Comparison of ENCODE assay signal across 32 cellular contexts in the genomic region with DNA sequence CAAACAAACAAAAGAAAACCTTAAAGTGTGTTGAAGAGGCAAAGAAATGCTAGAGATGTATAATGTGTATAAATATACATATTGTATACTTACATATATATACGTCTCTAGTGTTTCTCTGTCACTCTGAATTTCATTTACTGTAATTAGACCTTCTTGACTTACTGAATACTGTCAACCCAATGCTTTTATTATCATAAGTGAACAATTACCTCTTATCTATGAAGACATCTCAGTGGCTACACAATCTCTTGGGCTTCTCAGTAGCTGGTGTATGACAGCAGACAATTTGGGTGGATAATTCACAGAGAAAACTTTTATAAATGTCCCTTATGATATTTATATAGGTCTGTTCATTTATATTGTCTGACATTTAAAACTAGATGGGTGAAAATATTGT.
DNase-seq lines count a peak whose midpoint lies in the region; ATAC-seq and TF ChIP-seq lines count a peak whose summit lies in the region.
"Had no signal": no experiment of that assay in that cellular context is flagged by ENCODE, and none has a peak within 500 bp of the region (broad histone marks: within the 10 kb centered on the region; RNA-seq: fewer than 3 reads in every experiment).

No MANE protein-coding gene starts in this region.

- H3K36me3 ChIP-seq in neural cell (ENCODE audit: insufficient read depth, low read length) (no peaks in the 10 kb centered on the region), mesendoderm (ENCODE audit: control insufficient read depth, insufficient read depth, low read length) (no peaks in the 10 kb centered on the region)
- H3K36me3 ChIP-seq: BE2C; BLaER1; BLaER1 treated with 17β-estradiol and CSF1 and Interleukin-3, amounts not matched to agents 10 nM and 100 nM had no signal

- H4K20me1 ChIP-seq in neural cell (ENCODE audit: insufficient read depth): no peaks in the 10 kb centered on the region
- H4K20me1 ChIP-seq: BLaER1; BLaER1 treated with 17β-estradiol and CSF1 and Interleukin-3, amounts not matched to agents 10 nM and 100 nM had no signal

- no peak overlapping the region for H3K18ac ChIP-seq in mesendoderm (ENCODE audit: low read length)

- H4K5ac ChIP-seq in mesendoderm (ENCODE audit: low read length): no peak overlapping the region

- no peak overlapping the region for H3K4me2 ChIP-seq in neural cell (ENCODE audit: low read length)
- no peak overlapping the region for H3K4me2 ChIP-seq in mesendoderm (ENCODE audit: low read length)
- H3K4me2 ChIP-seq: A549; BLaER1; BLaER1 treated with 17β-estradiol and CSF1 and Interleukin-3, amounts not matched to agents 10 nM and 100 nM had no signal

- no peak overlapping the region for H3K56ac ChIP-seq in mesendoderm (ENCODE audit: low read length)

- no peaks in the 10 kb centered on the region for H3K79me1 ChIP-seq in mesendoderm (ENCODE audit: low read length)

- WGBS in mesendoderm (ENCODE audit: extremely low coverage, insufficient coverage, low lambda C conversion rate): no CpG with 5 or more reads among the region's 1 CpG

- H2BK5ac ChIP-seq in mesendoderm (ENCODE audit: low read length): no peak overlapping the region

- peak overlapping the region; percentile 24 for H3K27ac ChIP-seq in 22Rv1
- no peak overlapping the region for H3K27ac ChIP-seq in neural cell (ENCODE audit: low read length)
- H3K27ac ChIP-seq in mesendoderm (ENCODE audit: low read depth, low read length): no peak overlapping the region
- H3K27ac ChIP-seq: A549; BLaER1; BLaER1 treated with 17β-estradiol and CSF1 and Interleukin-3, amounts not matched to agents 10 nM and 100 nM; C4-2B had no signal

- H3F3A ChIP-seq in neural cell (ENCODE audit: insufficient read depth, low read length, poor library complexity, severe bottlenecking): no peaks in the 10 kb centered on the region

- TF ChIP-seq CTCF in 22Rv1 (IDR thresholded peaks at IDR 0.05) (no peak), LNCaP clone FGC (IDR thresholded peaks at IDR 0.05; ENCODE audit: control insufficient read depth, extremely low read depth, insufficient read depth) (no peak), neural cell (IDR thresholded peaks at IDR 0.05; ENCODE audit: poor library complexity, severe bottlenecking) (no peak)

- H3K4ac ChIP-seq in mesendoderm (ENCODE audit: low read depth, low read length): no peak overlapping the region

- H2AFZ ChIP-seq in neural cell (ENCODE audit: low read depth, low read length): no peak overlapping the region

- no peak overlapping the region for H4K8ac ChIP-seq in mesendoderm (ENCODE audit: low read depth, low read length)

- TF ChIP-seq EP300 in neural cell (conservative IDR thresholded peaks at IDR 0.05; ENCODE audit: poor library complexity, severe bottlenecking): peak; percentile 65

- no peak overlapping the region for H2BK120ac ChIP-seq in mesendoderm (ENCODE audit: low read depth, low read length)

- no peak overlapping the region for H2BK15ac ChIP-seq in mesendoderm (replicated peaks; ENCODE audit: low read depth)

- no peaks in the 10 kb centered on the region for H3K27me3 ChIP-seq in neural cell (ENCODE audit: insufficient read depth, low read depth, low read length)
- no peaks in the 10 kb centered on the region for H3K27me3 ChIP-seq in mesendoderm (ENCODE audit: insufficient read depth, low read length, poor library complexity)
- H3K27me3 ChIP-seq: BE2C; BLaER1; BLaER1 treated with 17β-estradiol and CSF1 and Interleukin-3, amounts not matched to agents 10 nM and 100 nM had no signal

- H3K9me3 ChIP-seq in neural cell (ENCODE audit: low read length): no peaks in the 10 kb centered on the region
- H3K9me3 ChIP-seq: A549; BE2C; BLaER1; BLaER1 treated with 17β-estradiol and CSF1 and Interleukin-3, amounts not matched to agents 10 nM and 100 nM; Caco-2 had no signal

- H3K9me2 ChIP-seq in neural cell (ENCODE audit: insufficient read depth, low read length): no peaks in the 10 kb centered on the region

- H2AK5ac ChIP-seq in mesendoderm (ENCODE audit: low read length): no peak overlapping the region

- no peaks in the 10 kb centered on the region for H3K4me1 ChIP-seq in mesendoderm (ENCODE audit: control insufficient read depth, low read depth, low read length)
- H3K4me1 ChIP-seq: A549; BE2C; BLaER1; BLaER1 treated with 17β-estradiol and CSF1 and Interleukin-3, amounts not matched to agents 10 nM and 100 nM; Caco-2 had no signal

- peak; percentile 6 for DNase-seq in LNCaP clone FGC (ENCODE audit: low read depth)
- DNase-seq in SK-N-DZ (ENCODE audit: low spot score): peak; percentile 57
- DNase-seq in mesendoderm: no peak
- DNase-seq in kidney glomerular epithelial cell (lab: John Stamatoyannopoulos, UW): no peak
- no peak for DNase-seq in ureter (ENCODE audit: low spot score)
- DNase-seq: 8988T; ACHN; AML-193; BE2C; C1 segment of cervical spinal cord; Caco-2; Calu3; CD4-positive, alpha-beta memory T cell; CD4-positive, alpha-beta T cell; CD4-positive, CD25-positive, alpha-beta regulatory T cell; CD8-positive, alpha-beta memory T cell; CD8-positive, alpha-beta T cell; COR-L47; DMS 273 treated with DMSO at 0.1 percent for 48 hours; DMS153; DMS53; DMS79; DMS79 treated with DMSO at 0.1 percent for 48 hours; DND-41; EL had no signal

- H3K9ac ChIP-seq in neural cell (ENCODE audit: low read length) (no peak overlapping the region), mesendoderm (ENCODE audit: low read length) (no peak overlapping the region)
- H3K9ac ChIP-seq: BLaER1; BLaER1 treated with 17β-estradiol and CSF1 and Interleukin-3, amounts not matched to agents 10 nM and 100 nM had no signal

- H3K4me3 ChIP-seq in LNCaP clone FGC (ENCODE audit: low read depth, low read length): no peak overlapping the region
- H3K4me3 ChIP-seq in neural cell (ENCODE audit: low read length): no peak overlapping the region
- no peak overlapping the region for H3K4me3 ChIP-seq in mesendoderm (ENCODE audit: low read length)
- H3K4me3 ChIP-seq: A549; BLaER1; BLaER1 treated with 17β-estradiol and CSF1 and Interleukin-3, amounts not matched to agents 10 nM and 100 nM had no signal

- no peak overlapping the region for H3K23ac ChIP-seq in mesendoderm (ENCODE audit: low read length)

- no peak for ATAC-seq in HG02973 (IDR thresholded peaks at IDR 0.05; ENCODE audit: unreplicated experiment)
- ATAC-seq: A549; CD8-positive, alpha-beta T cell had no signal

- H3K79me2 ChIP-seq in neural cell (replicated peaks; ENCODE audit: insufficient read depth, low read length) (no peaks in the 10 kb centered on the region), mesendoderm (ENCODE audit: control insufficient read depth, insufficient read depth, low read length) (no peaks in the 10 kb centered on the region)

- TF ChIP-seq RAD21 in neural cell (conservative IDR thresholded peaks at IDR 0.05): no peak

TF ChIP-seq in neural cell, 6 proteins besides CTCF, POLR2A, EP300 and RAD21:
- no peak for TF ChIP-seq MXI1 (conservative IDR thresholded peaks at IDR 0.05; ENCODE audit: poor library complexity, severe bottlenecking)
- no peak for TF ChIP-seq SMC3 (conservative IDR thresholded peaks at IDR 0.05; ENCODE audit: poor library complexity)
- TF ChIP-seq REST (IDR thresholded peaks at IDR 0.05; ENCODE audit: borderline replicate concordance): no peak
- peak; percentile 27 for TF ChIP-seq POLR2AphosphoS5 (IDR thresholded peaks at IDR 0.05)
- no peak for TF ChIP-seq TAF1 (IDR thresholded peaks at IDR 0.05; ENCODE audit: low read depth)
- TF ChIP-seq EZH2 (IDR thresholded peaks at IDR 0.05; ENCODE audit: borderline replicate concordance, insufficient read depth, low read length, poor library complexity, severe bottlenecking): no peak

Comparison
In these comparisons a context has a peak if more than half of its experiments do, and no peak if none do; other contexts are left out.
1. DNase-seq: peak in LNCaP clone FGC (single experiment) and SK-N-DZ (single experiment); none in mesendoderm (single experiment), kidney glomerular epithelial cell (single experiment) and ureter (single experiment).